In the genomic region with DNA sequence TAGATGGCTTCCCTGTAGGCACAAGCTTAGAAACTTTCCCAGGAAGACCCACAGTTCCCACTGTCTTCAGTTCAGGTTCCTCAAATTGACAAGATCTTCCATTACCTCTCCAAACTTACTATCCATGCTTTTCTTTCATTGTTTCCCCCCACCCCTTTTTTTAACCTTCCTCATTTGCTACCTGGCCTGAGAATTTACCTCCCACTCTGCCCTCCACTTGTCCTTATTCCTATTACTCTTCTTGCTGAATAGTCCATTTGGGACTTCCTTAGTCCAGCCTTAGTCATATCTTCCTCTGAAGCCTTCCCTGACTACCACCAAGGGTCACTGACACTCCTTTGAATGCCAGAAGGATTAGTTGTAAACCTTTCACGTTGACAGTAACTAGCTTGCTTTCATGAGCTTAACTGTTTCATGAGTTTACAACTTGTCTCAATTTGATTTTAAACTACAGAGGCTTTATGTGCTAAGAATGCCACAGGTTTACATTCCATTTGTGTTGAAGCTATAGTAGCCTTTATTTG, we compare ENCODE assay signal across 9 cellular contexts. TPM values are rescaled to one million over a fixed set of nuclear protein-coding genes. Genes with fewer than 3 reads are reported as not detected.
DNase-seq lines count a peak whose midpoint lies in the region; ATAC-seq and TF ChIP-seq lines count a peak whose summit lies in the region.
"Had no signal": no experiment of that assay in that cellular context is flagged by ENCODE, and none has a peak within 500 bp of the region (broad histone marks: within the 10 kb centered on the region; RNA-seq: fewer than 3 reads in every experiment).

No MANE protein-coding gene starts in this region.

- peaks cover 4 to 7% of the 10 kb centered on the region in 2 donors for H3K36me3 Mint-ChIP-seq in stimulated activated naive B cell treated with anti-CD40 and anti-IgM and Interleukin-4, amounts not matched to agents 10 μg/mL and 1 μg/mL and 100 μg/mL, for 72 hours

- peaks cover 11 to 18% of the 10 kb centered on the region in 2 donors for H3K4me1 ChIP-seq in muscle layer of duodenum (ENCODE audit: control insufficient read depth in 1 of 2, insufficient read depth in 2 of 2, low read length in 2 of 2)

- no peaks in the 10 kb centered on the region for H3K9me3 ChIP-seq in muscle layer of duodenum (ENCODE audit: control insufficient read depth in 1 of 2, low read length in 2 of 2)

- peak overlapping the region in 1 of 2 donors; percentile 98 for H3K4me3 Mint-ChIP-seq in stimulated activated naive B cell treated with anti-CD40 and anti-IgM and Interleukin-4, amounts not matched to agents 10 μg/mL and 1 μg/mL and 100 μg/mL, for 72 hours

- no peak for ATAC-seq in GM21390 (IDR thresholded peaks at IDR 0.05; ENCODE audit: unreplicated experiment)
- ATAC-seq in stimulated activated naive B cell treated with anti-CD40 and anti-IgM and Interleukin-4, amounts not matched to agents 10 μg/mL and 1 μg/mL and 100 μg/mL, for 72 hours (replicated peaks), result no peak

- H3K27ac ChIP-seq in muscle layer of duodenum (ENCODE audit: low read length), result peak overlapping the region; percentile 96

- H3K27me3 Mint-ChIP-seq in stimulated activated naive B cell treated with anti-CD40 and anti-IgM and Interleukin-4, amounts not matched to agents 10 μg/mL and 1 μg/mL and 100 μg/mL, for 72 hours, result no peaks in the 10 kb centered on the region

- H3K27me3 ChIP-seq in muscle layer of duodenum (ENCODE audit: low read depth, low read length), result no peaks in the 10 kb centered on the region

- no peak overlapping the region for H3K4me3 ChIP-seq in AG09309 (ENCODE audit: control insufficient read depth, low read depth, low read length)
- no peak overlapping the region for H3K4me3 ChIP-seq in astrocyte of the spinal cord (ENCODE audit: low read depth, low read length)
- no peak overlapping the region for H3K4me3 ChIP-seq in muscle layer of duodenum (ENCODE audit: low read depth in 1 of 2, low read length in 2 of 2)

- H3K27ac Mint-ChIP-seq in stimulated activated naive B cell treated with anti-CD40 and anti-IgM and Interleukin-4, amounts not matched to agents 10 μg/mL and 1 μg/mL and 100 μg/mL, for 72 hours, result no peak overlapping the region

- DNase-seq in AG09309 (ENCODE audit: low read depth) (peak; percentile 39), HT1080 (ENCODE audit: low read depth) (peak; percentile 75), astrocyte of the spinal cord (ENCODE audit: low read depth, low spot score) (peak; percentile 58), SKM-1 treated with dmso at 0.1 percent for 144 hours (lab: John Stamatoyannopoulos, UW; ENCODE audit: unreplicated experiment) (no peak)
- DNase-seq in stimulated activated naive B cell treated with anti-CD40 and anti-IgM and Interleukin-4, amounts not matched to agents 10 μg/mL and 1 μg/mL and 100 μg/mL, for 72 hours, result no peak
- DNase-seq in stimulated activated CD4-positive, alpha-beta T cell treated with anti-CD3 and anti-CD28 coated beads, Interleukin-1b, Interleukin-23, amount 100 ng/mL, for 48 hours, result no peak

- H3K36me3 ChIP-seq in muscle layer of duodenum (ENCODE audit: control insufficient read depth in 1 of 2, insufficient read depth in 2 of 2, low read length in 2 of 2), result peaks cover 0 to 22% of the 10 kb centered on the region in 2 donors

- peaks cover 25 to 34% of the 10 kb centered on the region in 2 donors for H3K4me1 Mint-ChIP-seq in stimulated activated naive B cell treated with anti-CD40 and anti-IgM and Interleukin-4, amounts not matched to agents 10 μg/mL and 1 μg/mL and 100 μg/mL, for 72 hours

- in situ Hi-C loops in astrocyte of the spinal cord (cut with HindIII; ENCODE audit: low sequenced_read_pairs), result no loop called here

- peaks cover 3% of the 10 kb centered on the region in 2 donors for H3K9me3 Mint-ChIP-seq in stimulated activated naive B cell treated with anti-CD40 and anti-IgM and Interleukin-4, amounts not matched to agents 10 μg/mL and 1 μg/mL and 100 μg/mL, for 72 hours

- TF ChIP-seq CTCF in AG09309 (IDR thresholded peaks at IDR 0.05; ENCODE audit: control insufficient read depth, insufficient read depth, low read depth, low read length, missing control alignments), result no peak
- no peak for TF ChIP-seq CTCF in astrocyte of the spinal cord (IDR thresholded peaks at IDR 0.05; ENCODE audit: low read depth, low read length)

RNA-seq across cellular contexts. Expression of gene CALU, which starts 1.2 kb away (rescaled TPM):
- 218 and 245 TPM in 2 replicates for total RNA-seq in HT1080 (2014; rRNA removed; shearing (Covaris generic))
- 368 and 437 TPM in 2 replicates for polyA plus RNA-seq in HT1080 (2015; cell fraction: cytosol; rRNA removed)
- 485 and 514 TPM in 2 replicates for polyA plus RNA-seq in HT1080 (2015; cell fraction: nucleus; rRNA removed)

RNA-seq across cellular contexts. Expression of gene OPN1SW, which starts 37.7 kb away (rescaled TPM):
- not detected in 2 replicates for total RNA-seq in HT1080 (2014; rRNA removed; shearing (Covaris generic))
- not detected in 2 replicates for polyA plus RNA-seq in HT1080 (2015; cell fraction: cytosol; rRNA removed)
- not detected in 2 replicates for polyA plus RNA-seq in HT1080 (2015; cell fraction: nucleus; rRNA removed)
- total RNA-seq: pulmonary artery endothelial cell had no signal

RNA-seq across cellular contexts. Expression of gene CCDC136, which starts 53.8 kb away (rescaled TPM):
- 5.7 and 7.6 TPM in 2 replicates for total RNA-seq in HT1080 (2014; rRNA removed; shearing (Covaris generic))
- 3.1 and 4.7 TPM in 2 replicates for polyA plus RNA-seq in HT1080 (2015; cell fraction: cytosol; rRNA removed)
- polyA plus RNA-seq in HT1080 (2015; cell fraction: nucleus; rRNA removed), result 28.4 and 31.0 TPM in 2 replicates

Comparison
In these comparisons a context has a peak if more than half of its experiments do, and no peak if none do; other contexts are left out.
1. DNase-seq: peak in AG09309 (single experiment), HT1080 (single experiment) and astrocyte of the spinal cord (single experiment); none in SKM-1 treated with dmso at 0.1 percent for 144 hours (single experiment), stimulated activated naive B cell treated with anti-CD40 and anti-IgM and Interleukin-4, amounts not matched to agents 10 μg/mL and 1 μg/mL and 100 μg/mL, for 72 hours (single experiment) and stimulated activated CD4-positive, alpha-beta T cell treated with anti-CD3 and anti-CD28 coated beads, Interleukin-1b, Interleukin-23, amount 100 ng/mL, for 48 hours (single experiment).